In the genomic region with DNA sequence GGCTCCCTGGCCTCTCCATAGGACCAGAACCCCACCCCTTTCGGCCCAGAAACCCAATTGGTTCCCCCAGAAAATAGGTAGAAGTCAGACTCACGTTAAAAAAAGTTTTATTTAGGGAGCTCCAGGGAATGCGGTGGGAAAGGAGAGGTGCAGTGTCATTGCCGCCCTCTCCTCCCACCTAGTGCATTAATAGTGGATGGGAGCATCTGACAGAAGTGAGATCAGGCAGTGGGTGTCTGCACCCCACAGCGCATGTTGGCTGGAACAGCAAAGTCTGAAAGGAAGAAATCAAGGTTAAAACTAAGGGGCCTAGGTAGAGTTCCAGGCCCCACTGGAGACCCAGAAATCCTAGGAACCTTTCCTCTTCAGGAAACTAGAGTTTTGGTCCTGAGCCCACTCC, we compare ENCODE assay signal across 26 cellular contexts. TPM values are rescaled to one million over a fixed set of nuclear protein-coding genes. Genes with fewer than 3 reads are reported as not detected.
"Had no signal": no experiment of that assay in that cellular context is flagged by ENCODE, and none has a peak within 500 bp of the region (broad histone marks: within the 10 kb centered on the region; RNA-seq: fewer than 3 reads in every experiment).

No MANE protein-coding gene starts in this region.

- H3K27ac Mint-ChIP-seq: activated naive CD8-positive, alpha-beta T cell treated with anti-CD3 and anti-CD28 coated beads, Interleukin-2, amount 50 U/mL, for 24 hours; dendritic cell treated with granulocyte-macrophage colony-stimulating factor and Interleukin-4, amounts not matched to agents 40 ng/mL and 50 ng/mL, for 4 days; memory B cell; stimulated activated naive CD8-positive, alpha-beta T cell treated with anti-CD3 and anti-CD28 coated beads, Interleukin-15, Interleukin-2, amounts not matched to agents 100 ng/mL and 50 ng/mL, for 24 hours; WTC11 had no signal

- DNase-seq: activated CD4-positive, alpha-beta T cell treated with anti-CD3 and anti-CD28 coated beads for 1 hour; activated CD4-positive, alpha-beta T cell treated with anti-CD3 and anti-CD28 coated beads, Interleukin-2, amount 50 U/mL, for 1 hour; activated gamma-delta T cell treated with Interleukin-2 at 50 U/mL for 16 hours; activated naive CD4-positive, alpha-beta T cell treated with anti-CD3 and anti-CD28 coated beads, Interleukin-2, amount 50 U/mL, for 16 hours; activated naive CD8-positive, alpha-beta T cell treated with anti-CD3 and anti-CD28 coated beads, Interleukin-2, amount 50 U/mL, for 24 hours; activated T-cell treated with anti-CD3 and anti-CD28 coated beads for 4 hours; central memory CD4-positive, alpha-beta T cell; foreskin keratinocyte; heart right ventricle; midbrain; natural killer cell; right lobe of liver; stimulated activated CD4-positive, alpha-beta T cell treated with anti-CD3 and anti-CD28 coated beads, Interleukin-2, amount 100 ng/mL, for 48 hours; T-cell; T-helper 9 cell; trophoblast cell; uterus had no signal

- H3K9me3 Mint-ChIP-seq: activated naive CD8-positive, alpha-beta T cell treated with anti-CD3 and anti-CD28 coated beads, Interleukin-2, amount 50 U/mL, for 24 hours; dendritic cell treated with granulocyte-macrophage colony-stimulating factor and Interleukin-4, amounts not matched to agents 40 ng/mL and 50 ng/mL, for 4 days; memory B cell; natural killer cell; stimulated activated naive CD8-positive, alpha-beta T cell treated with anti-CD3 and anti-CD28 coated beads, Interleukin-15, Interleukin-2, amounts not matched to agents 100 ng/mL and 50 ng/mL, for 24 hours; T-cell had no signal

- FAIRE-seq: TTC549 had no signal

- H3K4me3 ChIP-seq: esophagus muscularis mucosa, heart right ventricle, right lobe of liver, thoracic aorta, uterus had no signal

- H3K4me3 Mint-ChIP-seq: activated naive CD8-positive, alpha-beta T cell treated with anti-CD3 and anti-CD28 coated beads, Interleukin-2, amount 50 U/mL, for 24 hours; dendritic cell treated with granulocyte-macrophage colony-stimulating factor and Interleukin-4, amounts not matched to agents 40 ng/mL and 50 ng/mL, for 4 days; memory B cell; natural killer cell; stimulated activated naive CD8-positive, alpha-beta T cell treated with anti-CD3 and anti-CD28 coated beads, Interleukin-15, Interleukin-2, amounts not matched to agents 100 ng/mL and 50 ng/mL, for 24 hours had no signal

- H3K27ac ChIP-seq: esophagus muscularis mucosa, foreskin keratinocyte, heart right ventricle, right lobe of liver, thoracic aorta, uterus had no signal

- ATAC-seq: activated naive CD8-positive, alpha-beta T cell treated with anti-CD3 and anti-CD28 coated beads, Interleukin-2, amount 50 U/mL, for 24 hours; foreskin keratinocyte; heart right ventricle; natural killer cell; right lobe of liver; T-cell; WTC11 had no signal

- H3K27me3 Mint-ChIP-seq: activated naive CD8-positive, alpha-beta T cell treated with anti-CD3 and anti-CD28 coated beads, Interleukin-2, amount 50 U/mL, for 24 hours; memory B cell; stimulated activated naive CD8-positive, alpha-beta T cell treated with anti-CD3 and anti-CD28 coated beads, Interleukin-15, Interleukin-2, amounts not matched to agents 100 ng/mL and 50 ng/mL, for 24 hours; T-cell had no signal

- H3K36me3 Mint-ChIP-seq: natural killer cell had no signal

- H3K36me3 ChIP-seq: uterus had no signal

- H3K4me1 ChIP-seq: uterus had no signal

- H3K9me3 ChIP-seq: esophagus muscularis mucosa, heart right ventricle, right lobe of liver, thoracic aorta, uterus had no signal

- H3K27me3 ChIP-seq: esophagus muscularis mucosa, foreskin keratinocyte, heart right ventricle, right lobe of liver, uterus had no signal

RNA-seq across cellular contexts. Expression of a gene that starts 26.4 kb away (rescaled TPM):
- total RNA-seq: kidney epithelial cell, skeletal muscle tissue had no signal

RNA-seq across cellular contexts. Expression of a gene that starts 41.2 kb away (rescaled TPM):
- total RNA-seq: skeletal muscle tissue had no signal
